ENCODE assay signal across 25 cellular contexts in genomic region chr7:25712500-25712899, GRCh38.
DNase-seq lines count a peak whose midpoint lies in the region; ATAC-seq, FAIRE-seq and TF ChIP-seq lines count a peak whose summit lies in the region.
"Had no signal": no experiment of that assay in that cellular context is flagged by ENCODE, and none has a peak within 500 bp of the region (broad histone marks: within the 10 kb centered on the region; RNA-seq: fewer than 3 reads in every experiment).

No MANE protein-coding gene starts in this region.

- H3K27ac ChIP-seq in left ventricle myocardium inferior (replicated peaks), result peak overlapping the region; percentile 53
- H3K27ac ChIP-seq in right cardiac atrium (ENCODE audit: low read length), result no peak overlapping the region
- peak overlapping the region; percentile 17 for H3K27ac ChIP-seq in rectal smooth muscle tissue (ENCODE audit: low read depth, low read length)
- H3K27ac ChIP-seq in thoracic aorta, result peak overlapping the region; percentile 34 to 39
- H3K27ac ChIP-seq: BLaER1, RWPE1 had no signal

- no peak overlapping the region for H3K9ac ChIP-seq in rectal smooth muscle tissue (ENCODE audit: low read length)
- H3K9ac ChIP-seq: BLaER1, SK-N-SH had no signal

- H3K36me3 Mint-ChIP-seq in activated naive CD8-positive, alpha-beta T cell treated with anti-CD3 and anti-CD28 coated beads, Interleukin-2, amount 50 U/mL, for 24 hours (ENCODE audit: low read depth), result no peaks in the 10 kb centered on the region
- H3K36me3 Mint-ChIP-seq: CD4-positive, CD25-positive, alpha-beta regulatory T cell had no signal

- no peaks in the 10 kb centered on the region for H3K9me3 Mint-ChIP-seq in activated naive CD8-positive, alpha-beta T cell treated with anti-CD3 and anti-CD28 coated beads, Interleukin-2, amount 50 U/mL, for 24 hours

- H3K9me3 ChIP-seq in left ventricle myocardium inferior (replicated peaks) (no peaks in the 10 kb centered on the region), right cardiac atrium (ENCODE audit: control insufficient read depth, low read length) (no peaks in the 10 kb centered on the region), thoracic aorta (no peaks in the 10 kb centered on the region)
- H3K9me3 ChIP-seq: BLaER1 had no signal

- DNase-seq in left ventricle myocardium inferior, result no peak
- DNase-seq in right cardiac atrium, result no peak
- peak; percentile 33 for DNase-seq in globus pallidus (ENCODE audit: low spot score)
- DNase-seq in thoracic aorta (ENCODE audit: low spot score), result no peak
- DNase-seq in frontal cortex (ENCODE audit: low spot score in 2 of 2), result no peak
- no peak for DNase-seq in LoVo (ENCODE audit: low spot score)
- DNase-seq in activated naive CD8-positive, alpha-beta T cell treated with anti-CD3 and anti-CD28 coated beads, Interleukin-2, amount 50 U/mL, for 24 hours, result no peak
- DNase-seq: CD4-positive, CD25-positive, alpha-beta regulatory T cell; NCI-H1092; NCI-H1417 treated with DMSO at 0.1 percent for 48 hours; NCI-H1694 treated with DMSO at 0.1 percent for 48 hours; NCI-H2081; NCI-H2227 treated with DMSO at 0.1 percent for 48 hours; NCI-H510A; NCI-H69; SIG-M5; SK-N-SH had no signal

- H3K4me1 Mint-ChIP-seq in activated naive CD8-positive, alpha-beta T cell treated with anti-CD3 and anti-CD28 coated beads, Interleukin-2, amount 50 U/mL, for 24 hours, result no peaks in the 10 kb centered on the region
- H3K4me1 Mint-ChIP-seq: CD4-positive, CD25-positive, alpha-beta regulatory T cell had no signal

- no peaks in the 10 kb centered on the region for H3K36me3 ChIP-seq in left ventricle myocardium inferior
- no peaks in the 10 kb centered on the region for H3K36me3 ChIP-seq in rectal smooth muscle tissue (ENCODE audit: control insufficient read depth, insufficient read depth, low read length)
- no peaks in the 10 kb centered on the region for H3K36me3 ChIP-seq in thoracic aorta
- H3K36me3 ChIP-seq: BLaER1 had no signal

- H3K4me1 ChIP-seq in left ventricle myocardium inferior (peaks cover 36% of the 10 kb centered on the region), right cardiac atrium (ENCODE audit: control insufficient read depth, insufficient read depth, low read length) (peaks cover 6% of the 10 kb centered on the region), rectal smooth muscle tissue (ENCODE audit: control insufficient read depth, insufficient read depth, low read length) (peaks cover 12% of the 10 kb centered on the region), thoracic aorta (ENCODE audit: control insufficient read depth in 1 of 2, low read depth in 2 of 2) (peaks cover 17 to 59% of the 10 kb centered on the region in 2 donors)

- no peak overlapping the region for H3K4me3 Mint-ChIP-seq in activated naive CD8-positive, alpha-beta T cell treated with anti-CD3 and anti-CD28 coated beads, Interleukin-2, amount 50 U/mL, for 24 hours
- H3K4me3 Mint-ChIP-seq: CD4-positive, CD25-positive, alpha-beta regulatory T cell had no signal

- no peaks in the 10 kb centered on the region for H3K27me3 ChIP-seq in left ventricle myocardium inferior (ENCODE audit: low read depth)
- no peaks in the 10 kb centered on the region for H3K27me3 ChIP-seq in right cardiac atrium (ENCODE audit: control insufficient read depth, insufficient read depth)
- no peaks in the 10 kb centered on the region for H3K27me3 ChIP-seq in rectal smooth muscle tissue (ENCODE audit: control insufficient read depth, insufficient read depth, low read length)
- H3K27me3 ChIP-seq in thoracic aorta (replicated peaks; ENCODE audit: insufficient read depth), result no peaks in the 10 kb centered on the region
- H3K27me3 ChIP-seq: BLaER1 had no signal

- H3K27me3 Mint-ChIP-seq in activated naive CD8-positive, alpha-beta T cell treated with anti-CD3 and anti-CD28 coated beads, Interleukin-2, amount 50 U/mL, for 24 hours, result peaks cover 12% of the 10 kb centered on the region

- intact Hi-C loops in left ventricle myocardium inferior (cut with micrococcal nuclease) (loop anchor here (10.0 kb wide), 1 partner anchor 132 kb away; no protein-coding TSS in a partner anchor), right cardiac atrium (cut with DNase I) (no loop called here)

- ATAC-seq in right cardiac atrium (no peak), thoracic aorta (ENCODE audit: insufficient number of reproducible peaks, low FRiP score, low read depth) (no peak)
- no peak for ATAC-seq in activated naive CD8-positive, alpha-beta T cell treated with anti-CD3 and anti-CD28 coated beads, Interleukin-2, amount 50 U/mL, for 24 hours
- ATAC-seq: GM12878, HCT116, Panc1 had no signal

- H3K4me3 ChIP-seq in left ventricle myocardium inferior (no peak overlapping the region), right cardiac atrium (ENCODE audit: low read length) (no peak overlapping the region), rectal smooth muscle tissue (ENCODE audit: low read length) (no peak overlapping the region), thoracic aorta (no peak overlapping the region)
- H3K4me3 ChIP-seq: BLaER1, GM12878 had no signal

- WGBS in right cardiac atrium, result 31% methylated on average over 1 of the region's 1 CpG

- H3K27ac Mint-ChIP-seq in activated naive CD8-positive, alpha-beta T cell treated with anti-CD3 and anti-CD28 coated beads, Interleukin-2, amount 50 U/mL, for 24 hours, result no peak overlapping the region
- H3K27ac Mint-ChIP-seq: CD4-positive, CD25-positive, alpha-beta regulatory T cell had no signal

- TF ChIP-seq CTCF in left ventricle myocardium inferior (IDR thresholded peaks at IDR 0.05; ENCODE audit: borderline replicate concordance), result no peak
- TF ChIP-seq CTCF in thoracic aorta (IDR thresholded peaks at IDR 0.05), result no peak

- FAIRE-seq in frontal cortex (lab: Jason Lieb, UNC), result no peak
- FAIRE-seq: D721Med, GM12878, H1 had no signal
